In the genomic region with DNA sequence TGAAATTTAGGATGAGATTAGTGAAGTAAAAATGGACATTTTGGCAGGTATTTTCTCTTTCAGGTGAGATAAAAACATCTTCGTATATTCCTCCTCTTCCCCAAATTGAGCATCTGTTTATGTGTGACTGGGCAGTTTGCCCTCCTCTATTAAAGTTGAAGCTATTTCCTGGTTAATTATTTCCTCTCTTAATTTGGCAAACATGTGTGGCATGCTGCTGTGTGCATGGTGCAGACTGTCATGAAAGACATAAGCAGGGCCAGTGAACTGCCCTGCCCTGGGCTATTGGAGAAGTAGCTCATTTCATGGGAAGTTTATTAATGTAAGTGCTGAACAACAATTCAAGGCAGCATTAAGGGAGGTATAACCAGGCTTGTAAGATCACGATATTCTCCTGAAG, we compare ENCODE assay signal across 20 cellular contexts. TPM values are rescaled to one million over a fixed set of nuclear protein-coding genes. Genes with fewer than 3 reads are reported as not detected.
"Had no signal": no experiment of that assay in that cellular context is flagged by ENCODE, and none has a peak within 500 bp of the region (broad histone marks: within the 10 kb centered on the region; RNA-seq: fewer than 3 reads in every experiment).

No MANE protein-coding gene starts in this region.

- H3K4me3 Mint-ChIP-seq: activated CD4-positive, alpha-beta T cell treated with anti-CD3 and anti-CD28 coated beads, Interleukin-2, amount 10 ng/mL, durations not matched to agents 7 days and 5 days; activated naive CD8-positive, alpha-beta T cell; naive thymus-derived CD4-positive, alpha-beta T cell; stimulated activated naive B cell treated with anti-CD40 and anti-IgM and Interleukin-4, amounts not matched to agents 10 μg/mL and 1 μg/mL and 100 μg/mL, for 72 hours had no signal

- H3K27me3 ChIP-seq: right atrium auricular region, tibial nerve had no signal

- H3K4me1 ChIP-seq: right atrium auricular region, tibial nerve had no signal

- H3K4me1 Mint-ChIP-seq: activated CD4-positive, alpha-beta T cell treated with anti-CD3 and anti-CD28 coated beads, Interleukin-2, amount 10 ng/mL, durations not matched to agents 7 days and 5 days had no signal

- H3K36me3 Mint-ChIP-seq: activated naive CD8-positive, alpha-beta T cell; stimulated activated naive B cell treated with anti-CD40 and anti-IgM and Interleukin-4, amounts not matched to agents 10 μg/mL and 1 μg/mL and 100 μg/mL, for 72 hours had no signal

- H3K4me3 ChIP-seq: right atrium auricular region, tibial nerve had no signal

- H3K27ac ChIP-seq: right atrium auricular region, tibial nerve had no signal

- FAIRE-seq: colon, islet of Langerhans had no signal

- H3K36me3 ChIP-seq: right atrium auricular region, tibial nerve had no signal

- H3K9me3 Mint-ChIP-seq: activated CD4-positive, alpha-beta T cell treated with anti-CD3 and anti-CD28 coated beads, Interleukin-2, amount 10 ng/mL, durations not matched to agents 7 days and 5 days had no signal

- H3K9me3 ChIP-seq: right atrium auricular region, tibial nerve had no signal

- H3K27ac Mint-ChIP-seq: activated CD4-positive, alpha-beta T cell treated with anti-CD3 and anti-CD28 coated beads, Interleukin-2, amount 10 ng/mL, durations not matched to agents 7 days and 5 days; activated naive CD8-positive, alpha-beta T cell; naive thymus-derived CD4-positive, alpha-beta T cell; stimulated activated naive B cell treated with anti-CD40 and anti-IgM and Interleukin-4, amounts not matched to agents 10 μg/mL and 1 μg/mL and 100 μg/mL, for 72 hours had no signal

- DNase-seq: activated CD4-positive, alpha-beta T cell treated with anti-CD3 and anti-CD28 coated beads, Interleukin-2, amount 10 ng/mL, durations not matched to agents 7 days and 5 days; activated CD8-positive, alpha-beta memory T cell treated with anti-CD3 and anti-CD28 coated beads, Interleukin-2, amount 50 U/mL, for 48 hours; activated gamma-delta T cell treated with Interleukin-2 at 50 U/mL for 16 hours; amniotic stem cell; caudate nucleus; naive thymus-derived CD4-positive, alpha-beta T cell; posterior cingulate gyrus; stimulated activated CD4-positive, alpha-beta T cell treated with anti-CD3 and anti-CD28 coated beads, Interleukin-15, amount 100 ng/mL, for 24 hours; stimulated activated CD4-positive, alpha-beta T cell treated with anti-CD3 and anti-CD28 coated beads, Interleukin-4, amount 100 ng/mL, for 1 hour; stimulated activated naive B cell treated with anti-CD40 and anti-IgM and Interleukin-4, amounts not matched to agents 10 μg/mL and 1 μg/mL and 100 μg/mL, for 72 hours had no signal

RNA-seq across cellular contexts. Expression of a gene that starts 52.6 kb away (rescaled TPM):
- total RNA-seq: activated CD4-positive, alpha-beta T cell treated with anti-CD3 and anti-CD28 coated beads, Interleukin-2, amount 10 ng/mL, durations not matched to agents 7 days and 5 days; esophagus mucosa; left lobe of liver; lung microvascular endothelial cell; right atrium auricular region; skeletal muscle tissue; subcutaneous adipose tissue; tibial nerve had no signal
- polyA plus RNA-seq: naive thymus-derived CD4-positive, alpha-beta T cell had no signal
